Comparison of ENCODE assay signal across 8 cellular contexts in the genomic region with DNA sequence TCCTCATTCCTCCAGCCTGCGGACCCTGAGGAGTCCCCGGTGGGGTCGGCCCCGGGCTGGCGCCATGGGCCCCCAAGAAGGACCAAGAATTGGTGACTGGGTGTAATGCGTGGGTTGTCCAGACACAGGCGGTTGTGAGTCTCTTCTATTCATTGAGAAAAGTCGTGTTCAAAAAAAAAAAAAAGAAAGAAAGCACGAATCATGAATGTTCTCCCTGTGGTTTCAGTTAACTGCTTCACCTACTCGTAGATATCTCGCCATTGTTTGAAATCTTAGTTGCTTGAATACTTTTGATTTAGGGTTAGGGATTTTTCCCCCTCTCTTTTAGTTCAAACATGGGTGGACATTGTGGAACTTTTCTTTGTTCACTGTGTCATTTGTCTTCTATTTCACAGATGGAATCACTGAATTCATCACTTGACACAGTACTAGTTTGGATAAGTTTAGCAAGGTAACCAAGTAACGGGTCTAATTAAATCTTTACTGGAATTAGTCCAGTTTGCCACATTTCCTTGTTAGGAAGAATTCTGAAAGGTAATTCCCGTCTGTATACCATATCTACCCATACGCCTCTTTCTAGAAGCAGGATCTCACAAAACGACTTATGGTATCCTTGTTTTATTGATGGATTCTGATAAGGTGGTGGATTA. TPM values are rescaled to one million over a fixed set of nuclear protein-coding genes. Genes with fewer than 3 reads are reported as not detected.
A peak's percentile ranks its signal among the peaks of the same experiment; 100 is the strongest.
DNase-seq lines count a peak whose midpoint lies in the region; ATAC-seq, FAIRE-seq and TF ChIP-seq lines count a peak whose summit lies in the region.

No MANE protein-coding gene starts in this region.

- FAIRE-seq in GM18507 (lab: Jason Lieb, UNC): peak; percentile 52

- CTCF ChIA-PET in AG04449 (lab: Yijun Ruan, JAX): interaction anchor here (1.6 kb wide), 2 partner anchors 37 to 196 kb away, joined by 7 read pairs; no protein-coding TSS in a partner anchor

- H3K27ac ChIP-seq in Peyer's patch: peak overlapping the region; percentile 82 to 92 (median 88)
- H3K27ac ChIP-seq in duodenal mucosa (ENCODE audit: low read depth, low read length): peak overlapping the region; percentile 78
- H3K27ac ChIP-seq in muscle layer of colon (ENCODE audit: low read depth, low read length): peak overlapping the region; percentile 92

- TF ChIP-seq CTCF in AG04449 (IDR thresholded peaks at IDR 0.05; ENCODE audit: insufficient read depth, low read length, missing control alignments) (no peak), Peyer's patch (IDR thresholded peaks at IDR 0.05) (no peak)

- H3K9ac ChIP-seq in duodenal mucosa (ENCODE audit: low read depth in 1 of 2, low read length in 2 of 2): peak overlapping the region; percentile 73 to 94
- H3K9ac ChIP-seq in muscle layer of colon (ENCODE audit: low read length): peak overlapping the region; percentile 87

- H3K4me3 ChIP-seq in AG04449 (ENCODE audit: low read depth, low read length): peak overlapping the region; percentile 85
- peak overlapping the region; percentile 62 to 83 (median 77) for H3K4me3 ChIP-seq in Peyer's patch
- peak overlapping the region; percentile 87 to 99 for H3K4me3 ChIP-seq in duodenal mucosa (ENCODE audit: low read depth in 1 of 2, low read length in 2 of 2)
- peak overlapping the region; percentile 93 to 97 for H3K4me3 ChIP-seq in muscle layer of colon (ENCODE audit: low read depth in 1 of 2, low read length in 2 of 2)

- no peaks in the 10 kb centered on the region for H3K36me3 ChIP-seq in Peyer's patch
- no peaks in the 10 kb centered on the region for H3K36me3 ChIP-seq in duodenal mucosa (ENCODE audit: control insufficient read depth in 1 of 2, insufficient read depth in 2 of 2, low read length in 2 of 2)
- no peaks in the 10 kb centered on the region for H3K36me3 ChIP-seq in muscle layer of colon (ENCODE audit: insufficient read depth, low read length)

- H3K27me3 ChIP-seq in Peyer's patch (no peaks in the 10 kb centered on the region), duodenal mucosa (ENCODE audit: control insufficient read depth in 1 of 2, insufficient read depth in 2 of 2, low read length in 2 of 2) (no peaks in the 10 kb centered on the region), muscle layer of colon (ENCODE audit: control insufficient read depth in 1 of 2, insufficient read depth in 2 of 2, low read length in 2 of 2) (no peaks in the 10 kb centered on the region)

- POLR2A ChIA-PET in AG04449 (lab: Yijun Ruan, JAX): interaction anchor here (0.6 kb wide), 3 partner anchors 13 to 140 kb away, joined by 3 to 5 read pairs (median 4); no protein-coding TSS in a partner anchor

- H3K4me1 ChIP-seq in Peyer's patch (peaks cover 0 to 12% (median 2%) of the 10 kb centered on the region in 4 donors), duodenal mucosa (ENCODE audit: control insufficient read depth in 1 of 2, insufficient read depth in 2 of 2, low read length in 2 of 2) (peaks cover 13 to 18% of the 10 kb centered on the region in 2 donors), muscle layer of colon (ENCODE audit: insufficient read depth, low read length) (peaks cover 14% of the 10 kb centered on the region)

- H3K9me3 ChIP-seq in Peyer's patch (no peaks in the 10 kb centered on the region), duodenal mucosa (ENCODE audit: control insufficient read depth in 1 of 2, low read length in 2 of 2) (no peaks in the 10 kb centered on the region), muscle layer of colon (ENCODE audit: low read length) (no peaks in the 10 kb centered on the region)

- DNase-seq in AG04449 (ENCODE audit: low read depth, low spot score): no peak
- DNase-seq in GM18507 (ENCODE audit: extremely low spot score, insufficient read length, low read depth): peak; percentile 9
- DNase-seq in Peyer's patch: no peak
- DNase-seq in NCI-H345 treated with DMSO at 0.1 percent for 48 hours (lab: John Stamatoyannopoulos, UW; ENCODE audit: unreplicated experiment): no peak
- DNase-seq in NCI-H82 treated with DMSO at 0.1 percent for 48 hours (lab: John Stamatoyannopoulos, UW; ENCODE audit: unreplicated experiment): no peak

- peak; percentile 39 for ATAC-seq in HG02938 (IDR thresholded peaks at IDR 0.05; ENCODE audit: unreplicated experiment)

- TF ChIP-seq POLR2A in Peyer's patch (IDR thresholded peaks at IDR 0.05): no peak

RNA-seq across cellular contexts. Expression of a gene that starts 0.8 kb away (rescaled TPM):
- total RNA-seq in Peyer's patch: 10 to 100 TPM; 18.9 to 47.1 (median 23.2) TPM
